9 cellular contexts compared by ENCODE assay signal in genomic region chr13:39016789-39017188, GRCh38. TPM values are rescaled to one million over a fixed set of nuclear protein-coding genes. Genes with fewer than 3 reads are reported as not detected.
A peak's percentile ranks its signal among the peaks of the same experiment; 100 is the strongest.
DNase-seq lines count a peak whose midpoint lies in the region; ATAC-seq and TF ChIP-seq lines count a peak whose summit lies in the region.
"Had no signal": no experiment of that assay in that cellular context is flagged by ENCODE, and none has a peak within 500 bp of the region (broad histone marks: within the 10 kb centered on the region; RNA-seq: fewer than 3 reads in every experiment).

No MANE protein-coding gene starts in this region.

- H2AFZ ChIP-seq in mammary epithelial cell (ENCODE audit: low read depth, low read length): no peak overlapping the region
- H2AFZ ChIP-seq: parathyroid adenoma had no signal

- peaks cover 16% of the 10 kb centered on the region for H3K36me3 ChIP-seq in mammary epithelial cell (ENCODE audit: insufficient read depth, low read length)
- peaks cover 3 to 22% of the 10 kb centered on the region in 2 donors for H3K36me3 ChIP-seq in aorta (ENCODE audit: control insufficient read depth in 1 of 2, insufficient read depth in 2 of 2, low read length in 1 of 2)

- ATAC-seq in GM18867 (IDR thresholded peaks at IDR 0.05; ENCODE audit: unreplicated experiment) (peak; percentile 75), HG02943 (IDR thresholded peaks at IDR 0.05; ENCODE audit: low read depth, unreplicated experiment) (peak; percentile 74), aorta (ENCODE audit: low FRiP score) (no peak)

- in situ Hi-C loops in mammary epithelial cell (cut with MboI; ENCODE audit: low sequenced_read_pairs in 2 of 2): no loop called here

- intact Hi-C loops in mammary epithelial cell (cut with micrococcal nuclease) (loop anchor here (1.0 to 2.0 kb wide), 3 partner anchors 101 to 330 kb away; partner anchors contain the start of gene FREM2), aorta (cut with DNase I) (no loop called here)

- no peaks in the 10 kb centered on the region for H3K79me2 ChIP-seq in mammary epithelial cell (ENCODE audit: insufficient read depth, low read length)
- H3K79me2 ChIP-seq: parathyroid adenoma had no signal

- DNase-seq in COR-L47 (lab: John Stamatoyannopoulos, UW) (peak; percentile 42), NCI-H2227 treated with DMSO at 0.1 percent for 48 hours (lab: John Stamatoyannopoulos, UW) (peak; percentile 3), mammary epithelial cell (peak; percentile 37), lung microvascular endothelial cell (ENCODE audit: low read depth in 2 of 2) (peak; percentile 44 to 72), aorta (no peak)
- no peak for DNase-seq in activated CD4-positive, alpha-beta T cell treated with anti-CD3 and anti-CD28 coated beads, Interleukin-2, amount 50 U/mL, for 48 hours

- H4K20me1 ChIP-seq in mammary epithelial cell (ENCODE audit: insufficient read depth, low read length): no peaks in the 10 kb centered on the region

- no TSS peak for BruUV-seq in mammary epithelial cell (replicated peaks; lab: Mats Ljungman, UMichigan)

- dilution Hi-C loops in mammary epithelial cell (cut with HindIII; ENCODE audit: low sequenced_read_pairs): no loop called here

- WGBS in mammary epithelial cell (ENCODE audit: low coverage, missing lambda C conversion rate): 0% methylated on average over 2 of the region's 2 CpGs
- 26 to 31% methylated on average over 2 of the region's 2 CpGs for WGBS in aorta, 2 donors

- no peak overlapping the region for H3K4me2 ChIP-seq in mammary epithelial cell (ENCODE audit: insufficient read depth, low read depth, low read length)

- no peak overlapping the region for H3K27ac ChIP-seq in mammary epithelial cell (ENCODE audit: insufficient read depth, low read depth, low read length)
- no peak overlapping the region for H3K27ac ChIP-seq in aorta (ENCODE audit: low read depth in 1 of 2, low read length in 2 of 2)
- H3K27ac ChIP-seq: parathyroid adenoma had no signal

- no peak overlapping the region for H3K9ac ChIP-seq in mammary epithelial cell (ENCODE audit: insufficient read depth, low read length)
- H3K9ac ChIP-seq: parathyroid adenoma had no signal

- peak; percentile 45 to 68 for TF ChIP-seq CTCF in mammary epithelial cell (conservative IDR thresholded peaks at IDR 0.05 in 1 of 2, IDR thresholded peaks at IDR 0.05 in 1 of 2; ENCODE audit: extremely low read depth in 1 of 2, insufficient read depth in 1 of 2, low read depth in 1 of 2, low read length in 2 of 2)

- H3K27me3 ChIP-seq in mammary epithelial cell (ENCODE audit: insufficient read depth, low read length) (no peaks in the 10 kb centered on the region), aorta (ENCODE audit: control insufficient read depth in 1 of 2, insufficient read depth in 2 of 2, low read length in 1 of 2) (no peaks in the 10 kb centered on the region)

- H3K4me3 ChIP-seq in mammary epithelial cell (replicated peaks in 1 of 3; ENCODE audit: insufficient read depth in 1 of 3, low read depth in 2 of 3, low read length in 3 of 3): no peak overlapping the region
- H3K4me3 ChIP-seq in aorta (ENCODE audit: low read length in 2 of 2): no peak overlapping the region

- CTCF ChIA-PET in mammary epithelial cell (lab: Charles Lee; ENCODE audit: low non-redundant PET): no interaction called here

- no peaks in the 10 kb centered on the region for H3K9me3 ChIP-seq in mammary epithelial cell (replicated peaks; ENCODE audit: insufficient read depth, low read length)
- no peaks in the 10 kb centered on the region for H3K9me3 ChIP-seq in aorta (ENCODE audit: control insufficient read depth, low read length)

- H3K4me1 ChIP-seq in mammary epithelial cell (ENCODE audit: insufficient read depth, low read length) (no peaks in the 10 kb centered on the region), aorta (ENCODE audit: control insufficient read depth in 1 of 2, insufficient read depth in 2 of 2, low read length in 2 of 2) (no peaks in the 10 kb centered on the region)
- H3K4me1 ChIP-seq: parathyroid adenoma had no signal

RNA-seq across cellular contexts. Expression of gene PROSER1, which starts 21.1 kb away (rescaled TPM):
- total RNA-seq in mammary epithelial cell (10 to 100 TPM; 22.3 to 52.4 TPM), lung microvascular endothelial cell (5.9 and 11.3 TPM in 2 replicates), aorta (10 to 100 TPM; 22.4 to 26.4 TPM)
- polyA plus RNA-seq in mammary epithelial cell (10.6 TPM), aorta (10 to 100 TPM in 1 of 2 donors, 1 to 10 TPM in 1; 2.0 to 10.7 TPM)
- polyA minus RNA-seq in mammary epithelial cell: 15.0 TPM

RNA-seq across cellular contexts. Expression of gene NHLRC3, which starts 21.5 kb away (rescaled TPM):
- total RNA-seq in mammary epithelial cell (10 to 100 TPM; 15.9 to 30.7 TPM), lung microvascular endothelial cell (5.9 and 10.1 TPM in 2 replicates), aorta (10 to 100 TPM; 21.9 to 35.9 TPM)
- polyA plus RNA-seq in mammary epithelial cell (6.5 TPM), aorta (10 to 100 TPM in 1 of 2 donors, 1 to 10 TPM in 1; 5.4 to 17.4 TPM)
- polyA minus RNA-seq in mammary epithelial cell: 2.2 TPM

RNA-seq across cellular contexts. Expression of gene STOML3, which starts 26.2 kb away (rescaled TPM):
- not detected for total RNA-seq in mammary epithelial cell
- not detected for polyA plus RNA-seq in mammary epithelial cell
- not detected for polyA minus RNA-seq in mammary epithelial cell
- total RNA-seq in lung microvascular endothelial cell: not detected in 2 replicates
- not detected for total RNA-seq in aorta
- not detected for polyA plus RNA-seq in aorta

Comparison
In these comparisons a context has a peak if more than half of its experiments do, and no peak if none do; other contexts are left out.
1. DNase-seq: peak in COR-L47 (single experiment), NCI-H2227 treated with DMSO at 0.1 percent for 48 hours (single experiment), mammary epithelial cell (single experiment) and lung microvascular endothelial cell (2 of 2); none in aorta (0 of 2) and activated CD4-positive, alpha-beta T cell treated with anti-CD3 and anti-CD28 coated beads, Interleukin-2, amount 50 U/mL, for 48 hours (0 of 2).